ENCODE assay signal across 16 cellular contexts in the genomic region with DNA sequence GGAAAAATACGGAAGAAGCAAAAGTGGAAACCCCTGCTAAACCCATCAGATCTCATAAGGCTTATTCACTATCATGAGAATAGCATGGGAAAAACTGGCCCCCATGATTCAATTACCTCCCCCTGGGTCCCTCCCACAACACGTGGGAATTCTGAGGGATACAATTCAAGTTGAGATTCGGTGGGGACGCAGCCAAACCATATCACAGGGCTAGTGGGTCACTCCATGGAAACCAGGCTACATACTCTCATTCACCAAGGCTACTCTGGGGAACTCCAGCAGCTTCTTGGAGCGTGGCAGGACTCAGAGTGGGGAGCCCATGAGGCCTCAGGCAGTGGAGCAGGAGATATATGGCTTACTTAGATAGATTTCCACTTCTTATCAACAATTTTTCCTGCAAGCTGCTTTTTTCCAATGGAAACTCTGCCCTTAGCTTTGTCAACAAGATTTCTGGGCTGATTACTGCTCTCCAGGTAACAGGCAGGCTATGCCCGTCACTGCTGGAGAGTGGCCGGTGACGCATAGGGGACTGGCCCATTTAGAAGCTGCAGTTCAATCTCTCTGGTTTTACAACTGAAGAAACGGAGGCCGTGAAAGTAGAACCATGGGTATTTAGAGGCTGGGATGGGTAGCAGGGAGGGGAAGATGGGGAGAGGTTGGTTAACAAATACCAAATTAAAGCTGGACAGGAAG. TPM values are rescaled to one million over a fixed set of nuclear protein-coding genes. Genes with fewer than 3 reads are reported as not detected.
DNase-seq lines count a peak whose midpoint lies in the region; ATAC-seq, FAIRE-seq and TF ChIP-seq lines count a peak whose summit lies in the region.
"Had no signal": no experiment of that assay in that cellular context is flagged by ENCODE, and none has a peak within 500 bp of the region (broad histone marks: within the 10 kb centered on the region; RNA-seq: fewer than 3 reads in every experiment).

No MANE protein-coding gene starts in this region.

- H4K20me1 ChIP-seq in mammary epithelial cell (ENCODE audit: insufficient read depth, low read length): no peaks in the 10 kb centered on the region
- H4K20me1 ChIP-seq in hepatocyte (ENCODE audit: insufficient read depth, poor library complexity, severe bottlenecking): no peaks in the 10 kb centered on the region

- no peak for TF ChIP-seq CTCF in MCF 10A (IDR thresholded peaks at IDR 0.05; ENCODE audit: unreplicated experiment)
- no peak for TF ChIP-seq CTCF in mammary epithelial cell (conservative IDR thresholded peaks at IDR 0.05 in 1 of 2, IDR thresholded peaks at IDR 0.05 in 1 of 2; ENCODE audit: extremely low read depth in 1 of 2, insufficient read depth in 1 of 2, low read depth in 1 of 2, low read length in 2 of 2)
- TF ChIP-seq CTCF in hepatocyte (IDR thresholded peaks at IDR 0.05; ENCODE audit: poor library complexity): no peak
- no peak for TF ChIP-seq CTCF in WTC11 (IDR thresholded peaks at IDR 0.05)

- no peak overlapping the region for H2AFZ ChIP-seq in mammary epithelial cell (ENCODE audit: low read depth, low read length)
- no peak overlapping the region for H2AFZ ChIP-seq in hepatocyte

- no peaks in the 10 kb centered on the region for H3K9me2 ChIP-seq in hepatocyte (replicated peaks; ENCODE audit: insufficient read depth)

- in situ Hi-C loops in mammary epithelial cell (cut with MboI; ENCODE audit: low sequenced_read_pairs in 2 of 2): no loop called here

- FAIRE-seq in GM12891 (lab: Jason Lieb, UNC): no peak

- H3K27ac Mint-ChIP-seq in MCF 10A (ENCODE audit: low read depth, unreplicated experiment) (peak overlapping the region; percentile 1), WTC11 (no peak overlapping the region)
- H3K27ac Mint-ChIP-seq in activated T-helper 1 cell treated with anti-CD3 and anti-CD28 coated beads, Interleukin-12 subunit alpha, Interleukin-12 subunit beta, Interleukin-2, Interleukin-4 antibody, amounts not matched to agents 30 ng/mL and 10 ng/mL and 1 ng/mL, durations not matched to agents 14 hours and 24 hours and 36 hours: peak overlapping the region; percentile 100
- H3K27ac Mint-ChIP-seq in stimulated activated naive CD8-positive, alpha-beta T cell treated with anti-CD3 and anti-CD28 coated beads, Interleukin-15, amount 100 ng/mL, for 72 hours: peak overlapping the region in 1 of 2 donors; percentile 38

- no peak overlapping the region for H3K9ac ChIP-seq in mammary epithelial cell (ENCODE audit: insufficient read depth, low read length)

- dilution Hi-C loops in mammary epithelial cell (cut with HindIII; ENCODE audit: low sequenced_read_pairs): loop anchor here (5.0 kb wide), 1 partner anchor 74 kb away; the partner anchor contains the start of gene TMEM106C

- 94% methylated on average over 10 of the region's 10 CpGs for WGBS in mammary epithelial cell (ENCODE audit: low coverage, missing lambda C conversion rate)
- WGBS in hepatocyte (ENCODE audit: low lambda C conversion rate, missing lambda C conversion rate): 85% methylated on average over 10 of the region's 10 CpGs

- peaks cover 32% of the 10 kb centered on the region for H3K4me1 Mint-ChIP-seq in MCF 10A (ENCODE audit: insufficient read depth, unreplicated experiment)
- peaks cover 95% of the 10 kb centered on the region for H3K4me1 Mint-ChIP-seq in activated T-helper 1 cell treated with anti-CD3 and anti-CD28 coated beads, Interleukin-12 subunit alpha, Interleukin-12 subunit beta, Interleukin-2, Interleukin-4 antibody, amounts not matched to agents 30 ng/mL and 10 ng/mL and 1 ng/mL, durations not matched to agents 14 hours and 24 hours and 36 hours (ENCODE audit: low read depth)
- peaks cover 98% of the 10 kb centered on the region for H3K4me1 Mint-ChIP-seq in stimulated activated naive CD8-positive, alpha-beta T cell treated with anti-CD3 and anti-CD28 coated beads, Interleukin-15, amount 100 ng/mL, for 72 hours
- no peaks in the 10 kb centered on the region for H3K4me1 Mint-ChIP-seq in WTC11

- H3K4me2 ChIP-seq in mammary epithelial cell (ENCODE audit: insufficient read depth, low read depth, low read length) (no peak overlapping the region), hepatocyte (no peak overlapping the region)

- H3K4me3 ChIP-seq in mammary epithelial cell (replicated peaks in 1 of 3; ENCODE audit: insufficient read depth in 1 of 3, low read depth in 2 of 3, low read length in 3 of 3) (no peak overlapping the region), hepatocyte (no peak overlapping the region)

- H3K27me3 ChIP-seq in mammary epithelial cell (ENCODE audit: insufficient read depth, low read length) (no peaks in the 10 kb centered on the region), hepatocyte (no peaks in the 10 kb centered on the region)

- H3K4me1 ChIP-seq in mammary epithelial cell (ENCODE audit: insufficient read depth, low read length) (peaks cover 26% of the 10 kb centered on the region), hepatocyte (ENCODE audit: insufficient read depth) (peaks cover 3% of the 10 kb centered on the region)

- POLR2A ChIA-PET in MCF 10A (lab: Yijun Ruan, JAX): no interaction called here
- POLR2A ChIA-PET in WTC11 (lab: Charles Lee): no interaction called here

- H3K9me3 Mint-ChIP-seq in MCF 10A (ENCODE audit: unreplicated experiment): no peaks in the 10 kb centered on the region
- H3K9me3 Mint-ChIP-seq in activated T-helper 1 cell treated with anti-CD3 and anti-CD28 coated beads, Interleukin-12 subunit alpha, Interleukin-12 subunit beta, Interleukin-2, Interleukin-4 antibody, amounts not matched to agents 30 ng/mL and 10 ng/mL and 1 ng/mL, durations not matched to agents 14 hours and 24 hours and 36 hours: no peaks in the 10 kb centered on the region
- no peaks in the 10 kb centered on the region for H3K9me3 Mint-ChIP-seq in stimulated activated naive CD8-positive, alpha-beta T cell treated with anti-CD3 and anti-CD28 coated beads, Interleukin-15, amount 100 ng/mL, for 72 hours
- no peaks in the 10 kb centered on the region for H3K9me3 Mint-ChIP-seq in WTC11

- CTCF ChIA-PET in MCF 10A (lab: Yijun Ruan, JAX): interaction anchor here (2.1 kb wide), 1 partner anchor 18 kb away, joined by 4 read pairs; no protein-coding TSS in a partner anchor
- CTCF ChIA-PET in mammary epithelial cell (lab: Charles Lee; ENCODE audit: low non-redundant PET): interaction anchor here (0.7 kb wide), 1 partner anchor 12 kb away, joined by 3 read pairs; no protein-coding TSS in a partner anchor
- CTCF ChIA-PET in WTC11 (lab: Charles Lee): interaction anchor here (0.9 to 1.9 kb wide), 4 partner anchors 17 to 144 kb away, joined by 3 to 5 read pairs (median 4); partner anchors contain the start of genes TMEM106C and VDR

- H3K27me3 Mint-ChIP-seq in MCF 10A (ENCODE audit: insufficient read depth, unreplicated experiment) (no peaks in the 10 kb centered on the region), WTC11 (ENCODE audit: low read depth) (peaks cover 10% of the 10 kb centered on the region)
- H3K27me3 Mint-ChIP-seq in activated T-helper 1 cell treated with anti-CD3 and anti-CD28 coated beads, Interleukin-12 subunit alpha, Interleukin-12 subunit beta, Interleukin-2, Interleukin-4 antibody, amounts not matched to agents 30 ng/mL and 10 ng/mL and 1 ng/mL, durations not matched to agents 14 hours and 24 hours and 36 hours (ENCODE audit: insufficient read depth): no peaks in the 10 kb centered on the region
- H3K27me3 Mint-ChIP-seq in stimulated activated naive CD8-positive, alpha-beta T cell treated with anti-CD3 and anti-CD28 coated beads, Interleukin-15, amount 100 ng/mL, for 72 hours: no peaks in the 10 kb centered on the region

- no peak for ATAC-seq in stimulated activated naive CD8-positive, alpha-beta T cell treated with anti-CD3 and anti-CD28 coated beads, Interleukin-15, amount 100 ng/mL, for 72 hours
- ATAC-seq in WTC11: no peak
- ATAC-seq: PC-3 had no signal

- peaks cover 96% of the 10 kb centered on the region for H3K79me2 ChIP-seq in mammary epithelial cell (ENCODE audit: insufficient read depth, low read length)
- no peaks in the 10 kb centered on the region for H3K79me2 ChIP-seq in hepatocyte

- intact Hi-C loops in MCF 10A (cut with micrococcal nuclease): no loop called here
- intact Hi-C loops in mammary epithelial cell (cut with micrococcal nuclease): no loop called here
- intact Hi-C loops in activated T-helper 1 cell treated with anti-CD3 and anti-CD28 coated beads, Interleukin-12 subunit alpha, Interleukin-12 subunit beta, Interleukin-2, Interleukin-4 antibody, amounts not matched to agents 30 ng/mL and 10 ng/mL and 1 ng/mL, durations not matched to agents 14 hours and 24 hours and 36 hours (cut with micrococcal nuclease): loop anchor here (5.0 to 10.0 kb wide), 6 partner anchors 219 to 1673 kb away; partner anchors contain the start of genes CCDC184 and SENP1

- H3K36me3 ChIP-seq in mammary epithelial cell (ENCODE audit: insufficient read depth, low read length) (peaks cover 22% of the 10 kb centered on the region), hepatocyte (replicated peaks; ENCODE audit: insufficient read depth, low read depth) (no peaks in the 10 kb centered on the region)

- H3K9me3 ChIP-seq in mammary epithelial cell (replicated peaks; ENCODE audit: insufficient read depth, low read length): no peaks in the 10 kb centered on the region
- H3K9me3 ChIP-seq in hepatocyte (ENCODE audit: low read depth): no peaks in the 10 kb centered on the region

- no peak overlapping the region for H3K27ac ChIP-seq in mammary epithelial cell (ENCODE audit: insufficient read depth, low read depth, low read length)
- H3K27ac ChIP-seq in hepatocyte: peak overlapping the region; percentile 66

- BruUV-seq in MCF 10A (replicated peaks; lab: Mats Ljungman, UMichigan): no TSS peak
- no TSS peak for BruUV-seq in mammary epithelial cell (replicated peaks; lab: Mats Ljungman, UMichigan)

- peaks cover 25% of the 10 kb centered on the region for H3K36me3 Mint-ChIP-seq in MCF 10A (ENCODE audit: insufficient read depth, unreplicated experiment)
- peaks cover 76% of the 10 kb centered on the region for H3K36me3 Mint-ChIP-seq in activated T-helper 1 cell treated with anti-CD3 and anti-CD28 coated beads, Interleukin-12 subunit alpha, Interleukin-12 subunit beta, Interleukin-2, Interleukin-4 antibody, amounts not matched to agents 30 ng/mL and 10 ng/mL and 1 ng/mL, durations not matched to agents 14 hours and 24 hours and 36 hours (ENCODE audit: low read depth)
- no peaks in the 10 kb centered on the region for H3K36me3 Mint-ChIP-seq in WTC11

- TF ChIP-seq POLR2A in GM12891 (IDR thresholded peaks at IDR 0.05; ENCODE audit: low read depth, low read length): no peak

- H3K4me3 Mint-ChIP-seq in MCF 10A (ENCODE audit: unreplicated experiment) (no peak overlapping the region), WTC11 (no peak overlapping the region)
- peak overlapping the region; percentile 86 for H3K4me3 Mint-ChIP-seq in activated T-helper 1 cell treated with anti-CD3 and anti-CD28 coated beads, Interleukin-12 subunit alpha, Interleukin-12 subunit beta, Interleukin-2, Interleukin-4 antibody, amounts not matched to agents 30 ng/mL and 10 ng/mL and 1 ng/mL, durations not matched to agents 14 hours and 24 hours and 36 hours
- H3K4me3 Mint-ChIP-seq in stimulated activated naive CD8-positive, alpha-beta T cell treated with anti-CD3 and anti-CD28 coated beads, Interleukin-15, amount 100 ng/mL, for 72 hours: peak overlapping the region; percentile 52 to 59

- DNase-seq in MCF 10A (ENCODE audit: unreplicated experiment): no peak
- DNase-seq in mammary epithelial cell: no peak
- no peak for DNase-seq in activated T-helper 1 cell treated with anti-CD3 and anti-CD28 coated beads, Interleukin-12 subunit alpha, Interleukin-12 subunit beta, Interleukin-2, Interleukin-4 antibody, amounts not matched to agents 30 ng/mL and 10 ng/mL and 1 ng/mL, durations not matched to agents 14 hours and 24 hours and 36 hours (ENCODE audit: low spot score)
- peak; percentile 58 for DNase-seq in hepatocyte (ENCODE audit: low spot score)
- no peak for DNase-seq in stimulated activated naive CD8-positive, alpha-beta T cell treated with anti-CD3 and anti-CD28 coated beads, Interleukin-15, amount 100 ng/mL, for 72 hours
- DNase-seq in WTC11 (ENCODE audit: low spot score): no peak
- no peak for DNase-seq in activated CD8-positive, alpha-beta memory T cell treated with anti-CD3 and anti-CD28 coated beads, Interleukin-2, amount 50 U/mL, for 48 hours
- DNase-seq in GM12891 (ENCODE audit: insufficient read length, low spot score): no peak
- DNase-seq: activated CD4-positive, alpha-beta T cell treated with anti-CD3 and anti-CD28 coated beads, Interleukin-2, amount 50 U/mL, for 4 hours; H7; KG1; left ventricle myocardium superior; NCI-H1694 treated with DMSO at 0.1 percent for 48 hours; PC-3; SHP77; SW 1271 had no signal

RNA-seq across cellular contexts. Expression of gene VDR, which starts 16.5 kb away (rescaled TPM):
- total RNA-seq in MCF 10A (2022): 22.3 and 23.4 TPM in 2 replicates
- total RNA-seq in mammary epithelial cell: 10 to 100 TPM; 71.8 to 89.5 TPM
- 105 TPM for polyA plus RNA-seq in mammary epithelial cell
- polyA minus RNA-seq in mammary epithelial cell: 129 TPM
- 305 and 318 TPM in 2 replicates for total RNA-seq in activated T-helper 1 cell treated with anti-CD3 and anti-CD28 coated beads, Interleukin-12 subunit alpha, Interleukin-12 subunit beta, Interleukin-2, Interleukin-4 antibody, amounts not matched to agents 30 ng/mL and 10 ng/mL and 1 ng/mL, durations not matched to agents 14 hours and 24 hours and 36 hours
- 2.6 and 3.2 TPM in 2 replicates for total RNA-seq in hepatocyte
- 4.9 and 6.1 TPM in 2 replicates for polyA plus RNA-seq in hepatocyte
- total RNA-seq in WTC11 (2021): 0.76 to 1.3 TPM (median 0.76 TPM) in 3 replicates
- 4.5 TPM for polyA plus RNA-seq in GM12891 (2012; ENCODE audit: low read depth, missing spikeins)

Comparison
In these comparisons a context has a peak if more than half of its experiments do, and no peak if none do; other contexts are left out.
1. H3K4me3 Mint-ChIP-seq: peak in activated T-helper 1 cell treated with anti-CD3 and anti-CD28 coated beads, Interleukin-12 subunit alpha, Interleukin-12 subunit beta, Interleukin-2, Interleukin-4 antibody, amounts not matched to agents 30 ng/mL and 10 ng/mL and 1 ng/mL, durations not matched to agents 14 hours and 24 hours and 36 hours (single experiment) and stimulated activated naive CD8-positive, alpha-beta T cell treated with anti-CD3 and anti-CD28 coated beads, Interleukin-15, amount 100 ng/mL, for 72 hours (2 of 2); none in MCF 10A (single experiment) and WTC11 (single experiment).